In genomic region chr3:177237206-177237605, GRCh38 we compare ENCODE assay signal across 15 cellular contexts. TPM values are rescaled to one million over a fixed set of nuclear protein-coding genes. Genes with fewer than 3 reads are reported as not detected.
A peak's percentile ranks its signal among the peaks of the same experiment; 100 is the strongest.
DNase-seq lines count a peak whose midpoint lies in the region; ATAC-seq and TF ChIP-seq lines count a peak whose summit lies in the region.
"Had no signal": no experiment of that assay in that cellular context is flagged by ENCODE, and none has a peak within 500 bp of the region (broad histone marks: within the 10 kb centered on the region; RNA-seq: fewer than 3 reads in every experiment).

No MANE protein-coding gene starts in this region.

- RAD21 ChIA-PET in HCT116 (lab: Charles Lee; ENCODE audit: low non-redundant PET in 1 of 2, low total read pairs in 2 of 2, uncharacterized antibody in 2 of 2, unreplicated experiment in 2 of 2), result no interaction called here

- H4K20me1 ChIP-seq in HCT116 (ENCODE audit: insufficient read depth), result no peaks in the 10 kb centered on the region

- TF ChIP-seq RAD21 in HCT116 (IDR thresholded peaks at IDR 0.05; ENCODE audit: low read depth), result no peak

- H2AFZ ChIP-seq in HCT116 (ENCODE audit: low read depth, low read length, poor library complexity, severe bottlenecking), result no peak overlapping the region

- H3K9ac ChIP-seq in HCT116 (ENCODE audit: low read length) (no peak overlapping the region), colonic mucosa (ENCODE audit: low read depth in 2 of 2, low read length in 2 of 2) (peak overlapping the region in 1 of 2 donors; percentile 4)

- peak; percentile 46 for ATAC-seq in HCT116
- ATAC-seq in left lobe of liver, result no peak
- no peak for ATAC-seq in GM21360 (IDR thresholded peaks at IDR 0.05; ENCODE audit: unreplicated experiment)
- ATAC-seq: CD8-positive, alpha-beta T cell had no signal

- intact Hi-C loops in HCT116 (cut with micrococcal nuclease), result no loop called here
- intact Hi-C loops in colonic mucosa (cut with DNase I), result no loop called here
- intact Hi-C loops in activated naive CD4-positive, alpha-beta T cell treated with anti-CD3 and anti-CD28 coated beads for 36 hours (cut with micrococcal nuclease), result no loop called here

- no peaks in the 10 kb centered on the region for H3K9me2 ChIP-seq in HCT116 (ENCODE audit: insufficient read depth)

- H3K27me3 Mint-ChIP-seq in osteocyte (ENCODE audit: unreplicated experiment), result no peaks in the 10 kb centered on the region
- H3K27me3 Mint-ChIP-seq in activated naive CD4-positive, alpha-beta T cell treated with anti-CD3 and anti-CD28 coated beads for 36 hours (ENCODE audit: low read depth), result no peaks in the 10 kb centered on the region

- no peaks in the 10 kb centered on the region for H3K36me3 Mint-ChIP-seq in osteocyte (ENCODE audit: unreplicated experiment)
- no peaks in the 10 kb centered on the region for H3K36me3 Mint-ChIP-seq in activated naive CD4-positive, alpha-beta T cell treated with anti-CD3 and anti-CD28 coated beads for 36 hours (ENCODE audit: low read depth)
- H3K36me3 Mint-ChIP-seq: CD8-positive, alpha-beta T cell had no signal

- H3K4me3 Mint-ChIP-seq in osteocyte (ENCODE audit: unreplicated experiment), result no peak overlapping the region
- no peak overlapping the region for H3K4me3 Mint-ChIP-seq in activated naive CD4-positive, alpha-beta T cell treated with anti-CD3 and anti-CD28 coated beads for 36 hours
- H3K4me3 Mint-ChIP-seq: CD8-positive, alpha-beta T cell; H9 had no signal

- TF ChIP-seq CTCF in HCT116 (IDR thresholded peaks at IDR 0.05 in 2 of 3, conservative IDR thresholded peaks at IDR 0.05 in 1 of 3; ENCODE audit: borderline replicate concordance in 1 of 3, insufficient read depth in 1 of 3, low read depth in 2 of 3, low read length in 2 of 3) (no peak), colonic mucosa (IDR thresholded peaks at IDR 0.05) (no peak), osteocyte (IDR thresholded peaks at IDR 0.05) (no peak)

- CTCF ChIA-PET in HCT116 (lab: Charles Lee), result no interaction called here
- CTCF ChIA-PET in activated naive CD4-positive, alpha-beta T cell treated with anti-CD3 and anti-CD28 coated beads for 36 hours (lab: Charles Lee), result no interaction called here

- no peaks in the 10 kb centered on the region for H3K9me3 Mint-ChIP-seq in osteocyte (ENCODE audit: unreplicated experiment)
- H3K9me3 Mint-ChIP-seq in activated naive CD4-positive, alpha-beta T cell treated with anti-CD3 and anti-CD28 coated beads for 36 hours, result no peaks in the 10 kb centered on the region
- H3K9me3 Mint-ChIP-seq: CD8-positive, alpha-beta T cell; H9 had no signal

- H3K9me3 ChIP-seq in HCT116 (ENCODE audit: control insufficient read depth in 1 of 2, insufficient read depth in 1 of 2, low read depth in 1 of 2, low read length in 2 of 2) (no peaks in the 10 kb centered on the region), colonic mucosa (no peaks in the 10 kb centered on the region)

- DNase-seq in AG20443 (ENCODE audit: low spot score) (peak; percentile 42), HCT116 (ENCODE audit: low read depth, low spot score) (no peak), colonic mucosa (peak; percentile 58), left lobe of liver (ENCODE audit: low spot score) (peak; percentile 2), osteocyte (ENCODE audit: extremely low spot score, unreplicated experiment) (no peak)
- DNase-seq in activated naive CD4-positive, alpha-beta T cell treated with anti-CD3 and anti-CD28 coated beads for 36 hours, result no peak
- DNase-seq: CD8-positive, alpha-beta T cell; GF-D8; H9; MV-4-11; NCI-H1436; NCI-H2081 treated with DMSO at 0.1 percent for 48 hours; NCI-H526 had no signal

- POLR2A ChIA-PET in HCT116 (lab: Charles Lee), result no interaction called here

- H3K4me1 ChIP-seq in HCT116 (ENCODE audit: control insufficient read depth in 1 of 2, insufficient read depth in 2 of 2, low read length in 2 of 2) (peaks cover 0 to 4% of the 10 kb centered on the region in 2 experiments; a peak in 1 of 4 replicates), colonic mucosa (no peaks in the 10 kb centered on the region)

- no peak overlapping the region for H3K27ac Mint-ChIP-seq in osteocyte (ENCODE audit: unreplicated experiment)
- no peak overlapping the region for H3K27ac Mint-ChIP-seq in activated naive CD4-positive, alpha-beta T cell treated with anti-CD3 and anti-CD28 coated beads for 36 hours
- H3K27ac Mint-ChIP-seq: CD8-positive, alpha-beta T cell; H9 had no signal

- no TSS peak for BruUV-seq in HCT116 (replicated peaks; lab: Mats Ljungman, UMichigan)

- no peak overlapping the region for H3K4me2 ChIP-seq in HCT116 (ENCODE audit: low read length)

- peaks cover 6% of the 10 kb centered on the region for H3K4me1 Mint-ChIP-seq in osteocyte (ENCODE audit: unreplicated experiment)
- peaks cover 9% of the 10 kb centered on the region for H3K4me1 Mint-ChIP-seq in activated naive CD4-positive, alpha-beta T cell treated with anti-CD3 and anti-CD28 coated beads for 36 hours (ENCODE audit: low read depth)
- H3K4me1 Mint-ChIP-seq: H9 had no signal

- H3K79me2 ChIP-seq in HCT116 (ENCODE audit: insufficient read depth, low read length), result no peaks in the 10 kb centered on the region

- no peak overlapping the region for H3K27ac ChIP-seq in HCT116 (ENCODE audit: low read depth, low read length)
- no peak overlapping the region for H3K27ac ChIP-seq in colonic mucosa
- H3K27ac ChIP-seq: SK-N-MC had no signal

- H3K4me3 ChIP-seq in HCT116 (replicated peaks in 1 of 2; ENCODE audit: low read depth in 1 of 2, low read length in 2 of 2) (no peak overlapping the region), colonic mucosa (no peak overlapping the region)
- H3K4me3 ChIP-seq: SK-N-MC had no signal

- H3K36me3 ChIP-seq in HCT116 (ENCODE audit: control insufficient read depth in 1 of 2, insufficient read depth in 2 of 2, low read length in 2 of 2) (no peaks in the 10 kb centered on the region), colonic mucosa (no peaks in the 10 kb centered on the region)

- no peak for TF ChIP-seq POLR2A in HCT116 (IDR thresholded peaks at IDR 0.05; ENCODE audit: borderline replicate concordance, extremely low read depth, insufficient read depth, insufficient read length)

- H3K27me3 ChIP-seq in HCT116 (ENCODE audit: insufficient read depth, low read length) (no peaks in the 10 kb centered on the region), colonic mucosa (no peaks in the 10 kb centered on the region)

TF ChIP-seq in HCT116, 20 proteins besides CTCF, POLR2A, EP300 and RAD21 (continues in another document):
- TF ChIP-seq REST (IDR thresholded peaks at IDR 0.05; ENCODE audit: low read depth) (no peak), EZH2phosphoT487 (IDR thresholded peaks at IDR 0.05; ENCODE audit: borderline replicate concordance) (no peak), ZBTB33 (IDR thresholded peaks at IDR 0.05; ENCODE audit: extremely low read depth, insufficient replicate concordance, low read length) (no peak), CBX3 (IDR thresholded peaks at IDR 0.05; ENCODE audit: low read depth) (no peak), CEBPB (IDR thresholded peaks at IDR 0.05; ENCODE audit: low read depth) (no peak), SRF (IDR thresholded peaks at IDR 0.05; ENCODE audit: low read depth) (no peak), TCF7L2 (IDR thresholded peaks at IDR 0.05; ENCODE audit: borderline replicate concordance, extremely low read depth, insufficient read depth, insufficient read length) (no peak), POLR2AphosphoS5 (IDR thresholded peaks at IDR 0.05; ENCODE audit: low read depth, low read length) (no peak), JUND (IDR thresholded peaks at IDR 0.05) (no peak), EGR1 (IDR thresholded peaks at IDR 0.05; ENCODE audit: low read depth) (no peak), ELF1 (IDR thresholded peaks at IDR 0.05; ENCODE audit: borderline replicate concordance, low read depth) (no peak)

RNA-seq across cellular contexts. Expression of gene TBL1XR1, which starts 39.9 kb away (rescaled TPM):
- 180 TPM for total RNA-seq in HCT116 (2021; ENCODE audit: unreplicated experiment)
- polyA plus RNA-seq in HCT116 (2012), result 73.0 and 108 TPM in 2 replicates
- 100 to 1,000 TPM; 202 to 226 TPM for total RNA-seq in colonic mucosa
- 57.1 TPM for total RNA-seq in left lobe of liver
- 370 and 381 TPM in 2 replicates for total RNA-seq in osteocyte
- total RNA-seq in activated naive CD4-positive, alpha-beta T cell treated with anti-CD3 and anti-CD28 coated beads for 36 hours, result 100 to 1,000 TPM; 149 to 162 TPM

Comparison
In these comparisons a context has a peak if more than half of its experiments do, and no peak if none do; other contexts are left out.
1. DNase-seq: peak in AG20443 (single experiment), colonic mucosa (single experiment) and left lobe of liver (single experiment); none in HCT116 (single experiment), osteocyte (single experiment) and activated naive CD4-positive, alpha-beta T cell treated with anti-CD3 and anti-CD28 coated beads for 36 hours (single experiment).